In genomic region chr12:94222351-94222750, GRCh38 we compare ENCODE assay signal across 19 cellular contexts.
DNase-seq lines count a peak whose midpoint lies in the region; ATAC-seq and TF ChIP-seq lines count a peak whose summit lies in the region.
"Had no signal": no experiment of that assay in that cellular context is flagged by ENCODE, and none has a peak within 500 bp of the region (broad histone marks: within the 10 kb centered on the region; RNA-seq: fewer than 3 reads in every experiment).

No MANE protein-coding gene starts in this region.

- H3K79me2 ChIP-seq in MM.1S (ENCODE audit: low read length): peaks cover 86% of the 10 kb centered on the region

- H3K9me2 ChIP-seq in MM.1S (replicated peaks; ENCODE audit: insufficient read depth, low read length): no peaks in the 10 kb centered on the region

- H3F3A ChIP-seq in MM.1S (ENCODE audit: insufficient read depth, low read length): no peaks in the 10 kb centered on the region

- no peaks in the 10 kb centered on the region for H3K9me3 ChIP-seq in MM.1S (replicated peaks; ENCODE audit: insufficient read depth, low read length)
- H3K9me3 ChIP-seq: adrenal gland, thyroid gland had no signal

- H3K27ac ChIP-seq in MM.1S (ENCODE audit: low read length): peak overlapping the region; percentile 6; the same call in 1 of the 2 replicates
- H3K27ac ChIP-seq: adrenal gland, cardiac muscle cell, epithelial cell of prostate, thyroid gland had no signal

- peaks cover 27% of the 10 kb centered on the region for H3K36me3 ChIP-seq in MM.1S (replicated peaks; ENCODE audit: insufficient read depth, low read length)
- H3K36me3 ChIP-seq: adrenal gland, cardiac muscle cell, thyroid gland had no signal

- peak overlapping the region; percentile 9 for H3K27ac Mint-ChIP-seq in stimulated activated effector memory CD8-positive, alpha-beta T cell treated with anti-CD3 and anti-CD28 coated beads, Interleukin-12 subunit alpha, Interleukin-12 subunit beta, amount 100 ng/mL, for 72 hours
- H3K27ac Mint-ChIP-seq: GM23338 had no signal

- no peak for TF ChIP-seq CTCF in MM.1S (IDR thresholded peaks at IDR 0.05; ENCODE audit: low read length)

- CTCF ChIA-PET in HEK293T (lab: Yijun Ruan, JAX): no interaction called here

- no peak overlapping the region for H3K4me3 ChIP-seq in MM.1S (ENCODE audit: low read length)
- H3K4me3 ChIP-seq: adrenal gland, cardiac muscle cell, GM23338, lung, thyroid gland had no signal

- no peak overlapping the region for H3K4me2 ChIP-seq in MM.1S (ENCODE audit: low read depth, low read length)
- H3K4me2 ChIP-seq: GM23338 had no signal

- H3K27me3 ChIP-seq in MM.1S (replicated peaks; ENCODE audit: insufficient read depth, low read length): no peaks in the 10 kb centered on the region
- H3K27me3 ChIP-seq: adrenal gland, cardiac muscle cell, thyroid gland had no signal

- H3K9ac ChIP-seq in MM.1S (ENCODE audit: low read length): no peak overlapping the region

- ATAC-seq in GM18867 (IDR thresholded peaks at IDR 0.05; ENCODE audit: unreplicated experiment) (peak; percentile 71), GM21529 (IDR thresholded peaks at IDR 0.05; ENCODE audit: unreplicated experiment) (peak; percentile 60), HG03095 (IDR thresholded peaks at IDR 0.05; ENCODE audit: unreplicated experiment) (no peak)
- ATAC-seq in stimulated activated effector memory CD8-positive, alpha-beta T cell treated with anti-CD3 and anti-CD28 coated beads, Interleukin-12 subunit alpha, Interleukin-12 subunit beta, amount 100 ng/mL, for 72 hours: no peak
- ATAC-seq: GM23338, right cardiac atrium had no signal

- H3K9me3 Mint-ChIP-seq in stimulated activated effector memory CD8-positive, alpha-beta T cell treated with anti-CD3 and anti-CD28 coated beads, Interleukin-12 subunit alpha, Interleukin-12 subunit beta, amount 100 ng/mL, for 72 hours: no peaks in the 10 kb centered on the region
- H3K9me3 Mint-ChIP-seq: GM23338 had no signal

- no peaks in the 10 kb centered on the region for H4K20me1 ChIP-seq in MM.1S (ENCODE audit: insufficient read depth, low read length)

- H3K4me3 Mint-ChIP-seq in stimulated activated effector memory CD8-positive, alpha-beta T cell treated with anti-CD3 and anti-CD28 coated beads, Interleukin-12 subunit alpha, Interleukin-12 subunit beta, amount 100 ng/mL, for 72 hours: no peak overlapping the region
- H3K4me3 Mint-ChIP-seq: GM23338 had no signal

- no peak overlapping the region for H2AFZ ChIP-seq in MM.1S (ENCODE audit: low read length)
- H2AFZ ChIP-seq: GM23338 had no signal

- POLR2A ChIA-PET in HEK293T (lab: Yijun Ruan, JAX): no interaction called here

- peaks cover 8% of the 10 kb centered on the region; the same call in 1 of the 2 replicates for H3K4me1 ChIP-seq in MM.1S (ENCODE audit: low read length)
- H3K4me1 ChIP-seq: adrenal gland, thyroid gland had no signal

- H3K36me3 Mint-ChIP-seq in stimulated activated effector memory CD8-positive, alpha-beta T cell treated with anti-CD3 and anti-CD28 coated beads, Interleukin-12 subunit alpha, Interleukin-12 subunit beta, amount 100 ng/mL, for 72 hours: peaks cover 26% of the 10 kb centered on the region

- DNase-seq in MM.1S (no peak), HEK293T (ENCODE audit: extremely low spot score) (no peak), DMS 273 (lab: John Stamatoyannopoulos, UW; ENCODE audit: unreplicated experiment) (no peak)
- no peak for DNase-seq in stimulated activated effector memory CD8-positive, alpha-beta T cell treated with anti-CD3 and anti-CD28 coated beads, Interleukin-12 subunit alpha, Interleukin-12 subunit beta, amount 100 ng/mL, for 72 hours (ENCODE audit: low spot score in 2 of 2)
- DNase-seq: activated CD4-positive, alpha-beta T cell treated with anti-CD3 and anti-CD28 coated beads for 4 hours; adrenal gland; foreskin melanocyte; KBM-7; NCI-H2029; NCI-H510A; right cardiac atrium; thyroid gland had no signal

- H3K4me1 Mint-ChIP-seq in stimulated activated effector memory CD8-positive, alpha-beta T cell treated with anti-CD3 and anti-CD28 coated beads, Interleukin-12 subunit alpha, Interleukin-12 subunit beta, amount 100 ng/mL, for 72 hours: peaks cover 11% of the 10 kb centered on the region

TF ChIP-seq in HEK293T, 16 proteins besides CTCF, POLR2A, EP300 and RAD21:
- no peak for TF ChIP-seq HDGF (IDR thresholded peaks at IDR 0.05; ENCODE audit: borderline replicate concordance)
- no peak for TF ChIP-seq LEF1 (IDR thresholded peaks at IDR 0.05; ENCODE audit: borderline replicate concordance)
- no peak for TF ChIP-seq ELF4 (IDR thresholded peaks at IDR 0.05)
- no peak for TF ChIP-seq SP1 (IDR thresholded peaks at IDR 0.05)
- TF ChIP-seq FOXM1 (IDR thresholded peaks at IDR 0.05; ENCODE audit: borderline replicate concordance): no peak
- no peak for TF ChIP-seq PKNOX1 (IDR thresholded peaks at IDR 0.05)
- no peak for TF ChIP-seq FOXK2 (IDR thresholded peaks at IDR 0.05)
- TF ChIP-seq FOXA1 (IDR thresholded peaks at IDR 0.05): no peak

Comparison
In these comparisons a context has a peak if more than half of its experiments do, and no peak if none do; other contexts are left out.
1. ATAC-seq: peak in GM18867 (single experiment) and GM21529 (single experiment); none in stimulated activated effector memory CD8-positive, alpha-beta T cell treated with anti-CD3 and anti-CD28 coated beads, Interleukin-12 subunit alpha, Interleukin-12 subunit beta, amount 100 ng/mL, for 72 hours (single experiment) and HG03095 (single experiment).